ENCODE assay signal across 17 cellular contexts in the genomic region with DNA sequence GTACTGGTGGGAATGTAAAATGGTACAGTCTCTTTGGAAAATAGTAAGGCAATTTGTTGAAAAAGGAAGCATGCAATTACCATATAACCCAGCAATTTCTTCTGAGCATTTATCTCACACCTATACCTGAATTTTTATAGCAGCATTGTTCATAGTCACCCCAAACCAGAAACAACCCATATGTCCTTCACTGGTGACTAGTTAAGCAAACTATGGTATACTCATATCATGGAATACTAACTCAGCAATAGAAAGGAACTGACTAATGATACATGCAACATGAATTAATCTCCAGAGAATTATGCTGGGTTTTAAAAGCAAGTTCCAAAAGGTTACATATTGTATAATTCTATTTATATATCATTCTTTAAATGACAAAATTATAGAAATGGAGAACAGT.
DNase-seq lines count a peak whose midpoint lies in the region; ATAC-seq and TF ChIP-seq lines count a peak whose summit lies in the region.
"Had no signal": no experiment of that assay in that cellular context is flagged by ENCODE, and none has a peak within 500 bp of the region (broad histone marks: within the 10 kb centered on the region; RNA-seq: fewer than 3 reads in every experiment).

No MANE protein-coding gene starts in this region.

- no peak overlapping the region for H3K4me3 Mint-ChIP-seq in activated CD8-positive, alpha-beta T cell treated with anti-CD3 and anti-CD28 coated beads for 36 hours
- H3K4me3 Mint-ChIP-seq in activated CD8-positive, alpha-beta T cell treated with anti-CD3 and anti-CD28 coated beads, Interleukin-2, amount 10 ng/mL, durations not matched to agents 7 days and 5 days, result no peak overlapping the region
- H3K4me3 Mint-ChIP-seq in activated T-helper 17 cell treated with anti-CD3 and anti-CD28 coated beads, Interleukin-2, amount 50 U/mL, for 72 hours, result no peak overlapping the region
- H3K4me3 Mint-ChIP-seq: B cell; CD4-positive, alpha-beta T cell; CD8-positive, alpha-beta T cell had no signal

- POLR2A ChIA-PET in activated CD8-positive, alpha-beta T cell treated with anti-CD3 and anti-CD28 coated beads for 36 hours (lab: Charles Lee), result interaction anchor here (1.5 kb wide), 1 partner anchor 11 kb away, joined by 3 read pairs; no protein-coding TSS in a partner anchor
- POLR2A ChIA-PET in activated CD8-positive, alpha-beta T cell treated with anti-CD3 and anti-CD28 coated beads, Interleukin-2, amount 10 ng/mL, durations not matched to agents 7 days and 5 days (lab: Charles Lee), result no interaction called here

- H3K36me3 Mint-ChIP-seq in activated CD8-positive, alpha-beta T cell treated with anti-CD3 and anti-CD28 coated beads for 36 hours (ENCODE audit: low read depth), result no peaks in the 10 kb centered on the region
- H3K36me3 Mint-ChIP-seq in activated CD8-positive, alpha-beta T cell treated with anti-CD3 and anti-CD28 coated beads, Interleukin-2, amount 10 ng/mL, durations not matched to agents 7 days and 5 days (ENCODE audit: low read depth), result no peaks in the 10 kb centered on the region
- no peaks in the 10 kb centered on the region for H3K36me3 Mint-ChIP-seq in activated T-helper 17 cell treated with anti-CD3 and anti-CD28 coated beads, Interleukin-2, amount 50 U/mL, for 72 hours (ENCODE audit: low read depth)
- H3K36me3 Mint-ChIP-seq: CD8-positive, alpha-beta T cell had no signal

- peak; percentile 32 for ATAC-seq in activated CD8-positive, alpha-beta T cell treated with anti-CD3 and anti-CD28 coated beads for 36 hours
- ATAC-seq in activated CD8-positive, alpha-beta T cell treated with anti-CD3 and anti-CD28 coated beads, Interleukin-2, amount 10 ng/mL, durations not matched to agents 7 days and 5 days, result no peak
- ATAC-seq in activated T-helper 17 cell treated with anti-CD3 and anti-CD28 coated beads, Interleukin-2, amount 50 U/mL, for 72 hours (replicated peaks), result peak; percentile 34
- ATAC-seq: CD8-positive, alpha-beta T cell; GM12878 had no signal

- H3K27ac Mint-ChIP-seq in activated CD8-positive, alpha-beta T cell treated with anti-CD3 and anti-CD28 coated beads for 36 hours, result no peak overlapping the region
- H3K27ac Mint-ChIP-seq in activated CD8-positive, alpha-beta T cell treated with anti-CD3 and anti-CD28 coated beads, Interleukin-2, amount 10 ng/mL, durations not matched to agents 7 days and 5 days, result no peak overlapping the region
- no peak overlapping the region for H3K27ac Mint-ChIP-seq in activated T-helper 17 cell treated with anti-CD3 and anti-CD28 coated beads, Interleukin-2, amount 50 U/mL, for 72 hours
- H3K27ac Mint-ChIP-seq: B cell; CD4-positive, alpha-beta T cell; CD8-positive, alpha-beta T cell had no signal

- no peak for TF ChIP-seq CTCF in activated CD8-positive, alpha-beta T cell treated with anti-CD3 and anti-CD28 coated beads for 36 hours (IDR thresholded peaks at IDR 0.05)

- DNase-seq in activated CD8-positive, alpha-beta T cell treated with anti-CD3 and anti-CD28 coated beads for 36 hours, result no peak
- DNase-seq in activated CD8-positive, alpha-beta T cell treated with anti-CD3 and anti-CD28 coated beads, Interleukin-2, amount 10 ng/mL, durations not matched to agents 7 days and 5 days, result no peak
- DNase-seq in ELR (ENCODE audit: low read depth), result peak; percentile 32
- no peak for DNase-seq in NK-92 (lab: John Stamatoyannopoulos, UW; ENCODE audit: unreplicated experiment)
- no peak for DNase-seq in AG08395 (ENCODE audit: low spot score)
- DNase-seq: 8988T; ACHN; AML-193; Caco-2; Calu3; CD4-positive, alpha-beta T cell; CD8-positive, alpha-beta T cell; DMS79 treated with DMSO at 0.1 percent for 48 hours; GDM1 had no signal

- no peaks in the 10 kb centered on the region for H3K27me3 Mint-ChIP-seq in activated CD8-positive, alpha-beta T cell treated with anti-CD3 and anti-CD28 coated beads for 36 hours
- H3K27me3 Mint-ChIP-seq in activated CD8-positive, alpha-beta T cell treated with anti-CD3 and anti-CD28 coated beads, Interleukin-2, amount 10 ng/mL, durations not matched to agents 7 days and 5 days (ENCODE audit: low read depth), result no peaks in the 10 kb centered on the region
- no peaks in the 10 kb centered on the region for H3K27me3 Mint-ChIP-seq in activated T-helper 17 cell treated with anti-CD3 and anti-CD28 coated beads, Interleukin-2, amount 50 U/mL, for 72 hours
- H3K27me3 Mint-ChIP-seq: CD4-positive, alpha-beta T cell had no signal

- intact Hi-C loops in activated CD8-positive, alpha-beta T cell treated with anti-CD3 and anti-CD28 coated beads for 36 hours (cut with micrococcal nuclease), result no loop called here

- H3K4me1 Mint-ChIP-seq in activated CD8-positive, alpha-beta T cell treated with anti-CD3 and anti-CD28 coated beads for 36 hours (ENCODE audit: low read depth), result peaks cover 21% of the 10 kb centered on the region
- peaks cover 9% of the 10 kb centered on the region for H3K4me1 Mint-ChIP-seq in activated CD8-positive, alpha-beta T cell treated with anti-CD3 and anti-CD28 coated beads, Interleukin-2, amount 10 ng/mL, durations not matched to agents 7 days and 5 days (ENCODE audit: low read depth)
- no peaks in the 10 kb centered on the region for H3K4me1 Mint-ChIP-seq in activated T-helper 17 cell treated with anti-CD3 and anti-CD28 coated beads, Interleukin-2, amount 50 U/mL, for 72 hours
- H3K4me1 Mint-ChIP-seq: B cell had no signal

- no peaks in the 10 kb centered on the region for H3K9me3 Mint-ChIP-seq in activated CD8-positive, alpha-beta T cell treated with anti-CD3 and anti-CD28 coated beads for 36 hours
- no peaks in the 10 kb centered on the region for H3K9me3 Mint-ChIP-seq in activated CD8-positive, alpha-beta T cell treated with anti-CD3 and anti-CD28 coated beads, Interleukin-2, amount 10 ng/mL, durations not matched to agents 7 days and 5 days (ENCODE audit: insufficient read depth)
- no peaks in the 10 kb centered on the region for H3K9me3 Mint-ChIP-seq in activated T-helper 17 cell treated with anti-CD3 and anti-CD28 coated beads, Interleukin-2, amount 50 U/mL, for 72 hours
- H3K9me3 Mint-ChIP-seq: CD4-positive, alpha-beta T cell; CD8-positive, alpha-beta T cell had no signal

- CTCF ChIA-PET in activated CD8-positive, alpha-beta T cell treated with anti-CD3 and anti-CD28 coated beads for 36 hours (lab: Charles Lee), result no interaction called here
- CTCF ChIA-PET in activated CD8-positive, alpha-beta T cell treated with anti-CD3 and anti-CD28 coated beads, Interleukin-2, amount 10 ng/mL, durations not matched to agents 7 days and 5 days (lab: Charles Lee), result interaction anchor here (0.9 to 1.3 kb wide), 2 partner anchors 32 to 59 kb away, joined by 3 read pairs; no protein-coding TSS in a partner anchor
